In the genomic region with DNA sequence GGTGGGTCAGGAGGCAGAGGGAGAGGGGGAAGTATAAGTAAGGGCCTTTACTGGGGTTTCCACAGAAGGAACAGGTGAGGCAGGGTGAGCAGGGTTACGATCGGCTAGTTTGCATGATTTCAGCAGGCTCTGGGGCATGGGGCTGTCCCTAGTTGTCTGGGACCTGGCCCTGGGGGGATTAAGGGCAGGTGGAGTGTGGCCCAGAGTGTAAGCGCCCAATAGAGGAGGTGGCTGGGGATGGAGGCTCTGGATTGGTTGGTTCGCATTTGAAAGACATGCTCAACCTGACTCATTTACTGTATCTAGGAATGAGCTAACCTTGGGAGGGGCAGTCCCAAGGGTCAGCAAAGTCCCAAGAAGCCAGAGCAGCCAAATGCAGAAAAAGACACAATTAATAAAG, we compare ENCODE assay signal across 18 cellular contexts.
"Had no signal": no experiment of that assay in that cellular context is flagged by ENCODE, and none has a peak within 500 bp of the region (broad histone marks: within the 10 kb centered on the region; RNA-seq: fewer than 3 reads in every experiment).

No MANE protein-coding gene starts in this region.

- H3K27me3 ChIP-seq: left lung, neutrophil, pancreas, upper lobe of left lung had no signal

- H3K36me3 ChIP-seq: left lung, neutrophil, pancreas, thoracic aorta, upper lobe of left lung had no signal

- DNase-seq: activated CD4-positive, alpha-beta memory T cell treated with anti-CD3 and anti-CD28 coated beads, Interleukin-2, amount 10 ng/mL, durations not matched to agents 7 days and 5 days; activated CD4-positive, alpha-beta T cell treated with anti-CD3 and anti-CD28 coated beads for 48 hours; activated CD4-positive, CD25-positive, alpha-beta regulatory T cell; activated CD8-positive, alpha-beta memory T cell treated with anti-CD3 and anti-CD28 coated beads, Interleukin-2, amount 10 ng/mL, durations not matched to agents 7 days and 5 days; dermis blood vessel endothelial cell; effector memory CD4-positive, alpha-beta T cell; hippocampal formation; left lung; pancreas; stimulated activated CD4-positive, alpha-beta T cell treated with anti-CD3 and anti-CD28 coated beads, Interleukin-4, amount 100 ng/mL, for 1 hour; upper lobe of left lung had no signal

- ATAC-seq: activated CD8-positive, alpha-beta memory T cell treated with anti-CD3 and anti-CD28 coated beads, Interleukin-2, amount 10 ng/mL, durations not matched to agents 7 days and 5 days; left lung; natural killer cell treated with Interleukin-12 subunit alpha and Interleukin-12 subunit beta and Interleukin-15 and Interleukin-18, amount 100 ng/mL, for 72 hours; pancreas; sciatic nerve; stimulated activated effector memory CD8-positive, alpha-beta T cell treated with anti-CD3 and anti-CD28 coated beads, Interleukin-12 subunit alpha, Interleukin-12 subunit beta, amount 100 ng/mL, for 72 hours had no signal

- H3K4me2 ChIP-seq: smooth muscle cell had no signal

- FAIRE-seq: keratinocyte, pancreas had no signal

- H3K27ac ChIP-seq: left lung, neutrophil, pancreas, thoracic aorta, upper lobe of left lung had no signal

- H3K9me3 ChIP-seq: left lung, neutrophil, pancreas, thoracic aorta, upper lobe of left lung had no signal

- H3K4me1 ChIP-seq: left lung, pancreas, upper lobe of left lung had no signal

- H3K4me3 ChIP-seq: left lung, pancreas, smooth muscle cell, thoracic aorta, upper lobe of left lung had no signal
